ENCODE assay signal across 9 cellular contexts in the genomic region with DNA sequence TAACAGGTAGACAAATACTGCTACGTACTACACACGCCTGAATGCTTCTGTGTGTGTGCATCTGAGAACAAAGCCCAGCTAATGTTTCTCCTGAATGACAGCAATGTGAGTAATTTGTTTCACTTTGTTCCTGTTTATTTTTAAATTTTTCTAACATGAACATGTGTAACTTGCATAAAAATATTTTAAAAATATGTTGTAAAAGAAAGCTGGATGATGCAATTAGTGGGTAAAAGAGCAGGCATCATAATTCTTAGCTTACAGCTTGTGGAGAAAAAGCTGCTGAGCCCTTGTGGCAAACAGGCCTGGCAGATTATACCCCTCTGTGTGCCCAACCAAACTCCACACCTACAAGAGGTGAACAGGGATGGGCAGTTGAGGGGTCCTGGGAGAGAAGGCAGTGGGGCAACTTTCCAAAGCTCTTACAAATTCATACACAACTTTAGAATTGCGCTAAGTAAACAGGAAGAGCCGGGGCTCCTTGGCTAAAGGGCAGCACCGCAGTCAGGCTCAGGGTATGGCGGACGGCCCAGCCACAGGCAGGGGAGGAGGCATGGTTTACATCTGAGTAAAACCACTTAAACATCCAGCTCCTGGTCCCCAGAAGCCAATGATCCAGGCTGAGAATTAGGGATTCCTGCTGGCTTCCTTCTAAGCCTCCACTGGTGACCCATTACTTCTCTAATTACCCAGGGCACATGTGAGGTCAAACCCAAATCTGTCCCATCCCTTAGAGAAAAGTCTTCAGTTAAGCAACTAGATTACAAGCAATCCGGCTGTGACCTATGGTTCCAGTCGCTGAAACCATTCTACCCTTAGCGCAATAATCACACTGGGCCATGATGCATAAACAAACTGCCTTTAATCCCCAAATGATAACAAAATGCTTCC. TPM values are rescaled to one million over a fixed set of nuclear protein-coding genes. Genes with fewer than 3 reads are reported as not detected.
A peak's percentile ranks its signal among the peaks of the same experiment; 100 is the strongest.
DNase-seq lines count a peak whose midpoint lies in the region; ATAC-seq and TF ChIP-seq lines count a peak whose summit lies in the region.
"Had no signal": no experiment of that assay in that cellular context is flagged by ENCODE, and none has a peak within 500 bp of the region (broad histone marks: within the 10 kb centered on the region; RNA-seq: fewer than 3 reads in every experiment).

No MANE protein-coding gene starts in this region.

- H3K27me3 ChIP-seq in body of pancreas (no peaks in the 10 kb centered on the region), iPS-20b (ENCODE audit: insufficient read depth, low read length) (no peaks in the 10 kb centered on the region), skeletal muscle satellite cell (ENCODE audit: control insufficient read depth, insufficient read depth, low read length) (no peaks in the 10 kb centered on the region)

- POLR2A ChIA-PET in HEK293 (lab: Yijun Ruan, JAX), result no interaction called here

- H3K27ac ChIP-seq in HEK293 (ENCODE audit: extremely low read depth, low read depth, low read length), result no peak overlapping the region; the same call in 1 of the 2 replicates
- peak overlapping the region in 3 of 4 donors; percentile 1 to 59 (median 27) for H3K27ac ChIP-seq in body of pancreas
- H3K27ac ChIP-seq in iPS-20b (ENCODE audit: low read length), result no peak overlapping the region

- H3K4me1 ChIP-seq in HEK293 (ENCODE audit: control insufficient read depth, insufficient read depth, low read length) (peaks cover 20% of the 10 kb centered on the region), body of pancreas (peaks cover 21% of the 10 kb centered on the region), iPS-20b (ENCODE audit: insufficient read depth, low read length) (peaks cover 35% of the 10 kb centered on the region), skeletal muscle satellite cell (ENCODE audit: control insufficient read depth, insufficient read depth, low read length) (peaks cover 68% of the 10 kb centered on the region)

- ATAC-seq in body of pancreas (peak; percentile 46), GM19467 (IDR thresholded peaks at IDR 0.05; ENCODE audit: unreplicated experiment) (no peak), GM21360 (IDR thresholded peaks at IDR 0.05; ENCODE audit: unreplicated experiment) (no peak)

- H3K36me3 ChIP-seq in HEK293 (ENCODE audit: control insufficient read depth in 2 of 2, insufficient read depth in 1 of 2, low read length in 2 of 2), result no peaks in the 10 kb centered on the region
- H3K36me3 ChIP-seq in body of pancreas (replicated peaks in 1 of 2; ENCODE audit: insufficient read depth in 1 of 2, low read depth in 2 of 2), result no peaks in the 10 kb centered on the region
- no peaks in the 10 kb centered on the region for H3K36me3 ChIP-seq in iPS-20b (ENCODE audit: insufficient read depth, low read depth, low read length)
- H3K36me3 ChIP-seq in skeletal muscle satellite cell (ENCODE audit: insufficient read depth, low read length), result peaks cover 2% of the 10 kb centered on the region

- H3K9me3 ChIP-seq in HEK293 (ENCODE audit: control insufficient read depth, insufficient read depth, low read depth, low read length) (no peaks in the 10 kb centered on the region), body of pancreas (no peaks in the 10 kb centered on the region), iPS-20b (ENCODE audit: insufficient read depth, low read depth, low read length) (no peaks in the 10 kb centered on the region), skeletal muscle satellite cell (replicated peaks; ENCODE audit: low read length) (no peaks in the 10 kb centered on the region)

- no peak overlapping the region for H3K4me3 ChIP-seq in HEK293 (ENCODE audit: low read depth, low read length)
- H3K4me3 ChIP-seq in body of pancreas, result no peak overlapping the region
- peak overlapping the region; percentile 37; the same call in 1 of the 2 replicates for H3K4me3 ChIP-seq in iPS-20b (ENCODE audit: low read length)
- H3K4me3 ChIP-seq in skeletal muscle satellite cell (ENCODE audit: low read length), result peak overlapping the region; percentile 54

- CTCF ChIA-PET in HEK293 (lab: Yijun Ruan, JAX), result interaction anchor here (0.5 to 1.6 kb wide), 4 partner anchors 12 to 183 kb away, joined by 3 to 6 read pairs (median 4); no protein-coding TSS in a partner anchor

- no peak for TF ChIP-seq CTCF in HEK293 (tag by site-specific recombination; IDR thresholded peaks at IDR 0.05)
- TF ChIP-seq CTCF in body of pancreas (IDR thresholded peaks at IDR 0.05), result no peak

- peak overlapping the region; percentile 75 for H3K4me2 ChIP-seq in skeletal muscle satellite cell (ENCODE audit: low read length)

- TF ChIP-seq POLR2A in body of pancreas (IDR thresholded peaks at IDR 0.05), result no peak

- WGBS in body of pancreas, 2 donors, result 68 to 71% methylated on average over 10 of the region's 10 CpGs

- intact Hi-C loops in body of pancreas (cut with DNase I), result no loop called here

- DNase-seq in body of pancreas, result no peak
- DNase-seq in activated CD4-positive, alpha-beta T cell treated with anti-CD3 and anti-CD28 coated beads for 1 hour, result no peak
- DNase-seq in MV-4-11 (lab: John Stamatoyannopoulos, UW), result no peak
- DNase-seq: activated CD4-positive, alpha-beta T cell treated with anti-CD3 and anti-CD28 coated beads, Interleukin-2, amount 50 U/mL, for 1 hour had no signal

- H3K9ac ChIP-seq in iPS-20b (ENCODE audit: low read depth, low read length), result 0 out of 2 replicates have a peak overlapping the region, but pooled peaks have one; percentile 1
- H3K9ac ChIP-seq in skeletal muscle satellite cell (ENCODE audit: low read depth, low read length), result peak overlapping the region; percentile 87

TF ChIP-seq in HEK293, 187 proteins besides CTCF, POLR2A, EP300 and RAD21:
- no peak for TF ChIP-seq GLIS2 (tag by site-specific recombination; IDR thresholded peaks at IDR 0.05)
- no peak for TF ChIP-seq ZNF341 (tag by site-specific recombination; IDR thresholded peaks at IDR 0.05; ENCODE audit: low read depth)
- 0 out of 2 replicates have a peak, but pooled peaks have one; percentile 45 for TF ChIP-seq TRIM28 (IDR thresholded peaks at IDR 0.05; ENCODE audit: borderline replicate concordance, low read length)
- TF ChIP-seq ZNF221 (tag by site-specific recombination; IDR thresholded peaks at IDR 0.05; ENCODE audit: borderline replicate concordance), result no peak
- TF ChIP-seq ZBTB17 (tag by site-specific recombination; IDR thresholded peaks at IDR 0.05), result no peak
- TF ChIP-seq, protein P1, sequence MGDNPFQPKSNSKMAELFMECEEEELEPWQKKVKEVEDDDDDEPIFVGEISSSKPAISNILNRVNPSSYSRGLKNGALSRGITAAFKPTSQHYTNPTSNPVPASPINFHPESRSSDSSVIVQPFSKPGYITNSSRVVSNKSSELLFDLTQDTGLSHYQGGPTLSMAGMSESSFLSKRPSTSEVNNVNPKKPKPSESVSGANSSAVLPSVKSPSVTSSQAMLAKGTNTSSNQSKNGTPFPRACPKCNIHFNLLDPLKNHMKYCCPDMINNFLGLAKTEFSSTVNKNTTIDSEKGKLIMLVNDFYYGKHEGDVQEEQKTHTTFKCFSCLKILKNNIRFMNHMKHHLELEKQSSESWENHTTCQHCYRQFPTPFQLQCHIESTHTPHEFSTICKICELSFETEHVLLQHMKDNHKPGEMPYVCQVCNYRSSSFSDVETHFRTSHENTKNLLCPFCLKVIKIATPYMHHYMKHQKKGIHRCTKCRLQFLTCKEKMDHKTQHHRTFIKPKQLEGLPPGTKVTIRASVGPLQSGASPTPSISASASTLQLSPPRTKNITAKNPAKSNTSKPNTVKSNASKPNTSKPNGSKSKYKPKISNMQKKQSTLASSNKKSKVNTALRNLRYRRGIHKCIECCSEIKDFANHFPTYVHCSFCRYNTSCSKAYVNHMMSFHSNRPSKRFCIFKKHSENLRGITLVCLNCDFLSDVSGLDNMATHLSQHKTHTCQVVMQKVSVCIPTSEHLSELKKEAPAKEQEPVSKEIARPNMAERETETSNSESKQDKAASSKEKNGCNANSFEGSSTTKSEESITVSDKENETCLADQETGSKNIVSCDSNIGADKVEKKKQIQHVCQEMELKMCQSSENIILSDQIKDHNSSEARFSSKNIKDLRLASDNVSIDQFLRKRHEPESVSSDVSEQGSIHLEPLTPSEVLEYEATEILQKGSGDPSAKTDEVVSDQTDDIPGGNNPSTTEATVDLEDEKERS (tag by site-specific recombination; IDR thresholded peaks at IDR 0.05), result no peak
- TF ChIP-seq KLF9 (tag by site-specific recombination; IDR thresholded peaks at IDR 0.05; ENCODE audit: low read depth), result no peak
- no peak for TF ChIP-seq WT1 (tag by site-specific recombination; IDR thresholded peaks at IDR 0.05)
- TF ChIP-seq ZNF561 (tag by site-specific recombination; IDR thresholded peaks at IDR 0.05; ENCODE audit: borderline replicate concordance), result no peak

RNA-seq across cellular contexts. Expression of a gene that starts 14.0 kb away (rescaled TPM):
- 10 to 100 TPM in 1 of 2 donors, 1 to 10 TPM in 1; 7.0 to 41.9 TPM for total RNA-seq in body of pancreas
- total RNA-seq in skeletal muscle satellite cell (2012; rRNA removed), result 159 and 194 TPM in 2 replicates

Comparison
In these comparisons a context has a peak if more than half of its experiments do, and no peak if none do; other contexts are left out.
1. H3K27ac ChIP-seq: peak in body of pancreas (3 of 4); none in HEK293 (single experiment) and iPS-20b (single experiment).
2. H3K4me3 ChIP-seq: peak in iPS-20b (single experiment) and skeletal muscle satellite cell (single experiment); none in HEK293 (single experiment) and body of pancreas (0 of 2).